30 cellular contexts compared by ENCODE assay signal in genomic region chr6:113754291-113754690, GRCh38.
"Had no signal": no experiment of that assay in that cellular context is flagged by ENCODE, and none has a peak within 500 bp of the region (broad histone marks: within the 10 kb centered on the region; RNA-seq: fewer than 3 reads in every experiment).

No MANE protein-coding gene starts in this region.

- ATAC-seq: activated naive CD4-positive, alpha-beta T cell treated with anti-CD3 and anti-CD28 coated beads, Interleukin-2, amount 50 U/mL, for 72 hours; activated T-cell treated with anti-CD3 and anti-CD28 coated beads, Interleukin-2, amount 50 U/mL, for 72 hours; esophagus mucosa; WTC11 had no signal

- H3K27me3 ChIP-seq: ascending aorta, breast epithelium, dorsolateral prefrontal cortex had no signal

- H3K36me3 Mint-ChIP-seq: activated naive CD4-positive, alpha-beta T cell treated with anti-CD3 and anti-CD28 coated beads, Interleukin-2, amount 10 ng/mL, durations not matched to agents 7 days and 5 days; activated naive CD4-positive, alpha-beta T cell treated with anti-CD3 and anti-CD28 coated beads, Interleukin-2, amount 50 U/mL, for 72 hours; activated naive CD8-positive, alpha-beta T cell treated with anti-CD3 and anti-CD28 coated beads, Interleukin-2, amount 10 ng/mL, durations not matched to agents 7 days and 5 days; WTC11 had no signal

- DNase-seq: activated CD4-positive, alpha-beta memory T cell treated with anti-CD3 and anti-CD28 coated beads, Interleukin-2, amount 10 ng/mL, durations not matched to agents 7 days and 5 days; activated CD4-positive, alpha-beta T cell treated with anti-CD3 and anti-CD28 coated beads for 1 hour; activated CD4-positive, alpha-beta T cell treated with anti-CD3 and anti-CD28 coated beads for 4 hours; activated CD4-positive, alpha-beta T cell treated with anti-CD3 and anti-CD28 coated beads, Interleukin-2, amount 10 ng/mL, durations not matched to agents 7 days and 5 days; activated CD4-positive, alpha-beta T cell treated with anti-CD3 and anti-CD28 coated beads, Interleukin-2, amount 50 U/mL, for 4 hours; activated CD8-positive, alpha-beta memory T cell treated with anti-CD3 and anti-CD28 coated beads, Interleukin-2, amount 50 U/mL, for 48 hours; activated gamma-delta T cell; activated naive CD4-positive, alpha-beta T cell; activated naive CD4-positive, alpha-beta T cell treated with anti-CD3 and anti-CD28 coated beads, Interleukin-2, amount 10 ng/mL, durations not matched to agents 7 days and 5 days; activated naive CD8-positive, alpha-beta T cell treated with anti-CD3 and anti-CD28 coated beads, Interleukin-2, amount 10 ng/mL, durations not matched to agents 7 days and 5 days; activated T-cell treated with anti-CD3 and anti-CD28 coated beads for 4 hours; activated T-cell treated with anti-CD3 and anti-CD28 coated beads, Interleukin-2, amount 50 U/mL, for 24 hours; activated T-cell treated with anti-CD3 and anti-CD28 coated beads, Interleukin-2, amount 50 U/mL, for 72 hours; dorsolateral prefrontal cortex; effector memory CD4-positive, alpha-beta T cell; endodermal cell; foreskin fibroblast; T-helper 2 cell had no signal

- H3K4me3 Mint-ChIP-seq: activated CD4-positive, alpha-beta memory T cell treated with anti-CD3 and anti-CD28 coated beads, Interleukin-2, amount 10 ng/mL, durations not matched to agents 7 days and 5 days; activated CD4-positive, alpha-beta T cell treated with anti-CD3 and anti-CD28 coated beads, Interleukin-2, amount 10 ng/mL, durations not matched to agents 7 days and 5 days; activated naive CD4-positive, alpha-beta T cell treated with anti-CD3 and anti-CD28 coated beads, Interleukin-2, amount 10 ng/mL, durations not matched to agents 7 days and 5 days; activated naive CD8-positive, alpha-beta T cell treated with anti-CD3 and anti-CD28 coated beads, Interleukin-2, amount 10 ng/mL, durations not matched to agents 7 days and 5 days; activated T-cell treated with anti-CD3 and anti-CD28 coated beads, Interleukin-2, amount 50 U/mL, for 24 hours; activated T-cell treated with anti-CD3 and anti-CD28 coated beads, Interleukin-2, amount 50 U/mL, for 72 hours; brain; central memory CD8-positive, alpha-beta T cell; dendritic cell treated with granulocyte-macrophage colony-stimulating factor and Interleukin-4, amounts not matched to agents 40 ng/mL and 50 ng/mL, for 4 days; endodermal cell; WTC11 had no signal

- H3K27ac Mint-ChIP-seq: activated CD4-positive, alpha-beta memory T cell treated with anti-CD3 and anti-CD28 coated beads, Interleukin-2, amount 10 ng/mL, durations not matched to agents 7 days and 5 days; activated CD4-positive, alpha-beta T cell treated with anti-CD3 and anti-CD28 coated beads, Interleukin-2, amount 10 ng/mL, durations not matched to agents 7 days and 5 days; activated naive CD4-positive, alpha-beta T cell treated with anti-CD3 and anti-CD28 coated beads, Interleukin-2, amount 10 ng/mL, durations not matched to agents 7 days and 5 days; activated naive CD4-positive, alpha-beta T cell treated with anti-CD3 and anti-CD28 coated beads, Interleukin-2, amount 50 U/mL, for 72 hours; activated naive CD8-positive, alpha-beta T cell treated with anti-CD3 and anti-CD28 coated beads, Interleukin-2, amount 10 ng/mL, durations not matched to agents 7 days and 5 days; activated T-cell treated with anti-CD3 and anti-CD28 coated beads, Interleukin-2, amount 50 U/mL, for 24 hours; activated T-cell treated with anti-CD3 and anti-CD28 coated beads, Interleukin-2, amount 50 U/mL, for 72 hours; brain; dendritic cell treated with granulocyte-macrophage colony-stimulating factor and Interleukin-4, amounts not matched to agents 40 ng/mL and 50 ng/mL, for 4 days; endodermal cell; WTC11 had no signal

- H3K4me1 ChIP-seq: ascending aorta, breast epithelium had no signal

- H3K9me3 Mint-ChIP-seq: activated CD4-positive, alpha-beta memory T cell treated with anti-CD3 and anti-CD28 coated beads, Interleukin-2, amount 10 ng/mL, durations not matched to agents 7 days and 5 days; activated CD4-positive, alpha-beta T cell treated with anti-CD3 and anti-CD28 coated beads, Interleukin-2, amount 10 ng/mL, durations not matched to agents 7 days and 5 days; activated naive CD4-positive, alpha-beta T cell treated with anti-CD3 and anti-CD28 coated beads, Interleukin-2, amount 10 ng/mL, durations not matched to agents 7 days and 5 days; activated naive CD4-positive, alpha-beta T cell treated with anti-CD3 and anti-CD28 coated beads, Interleukin-2, amount 50 U/mL, for 72 hours; activated naive CD8-positive, alpha-beta T cell treated with anti-CD3 and anti-CD28 coated beads, Interleukin-2, amount 10 ng/mL, durations not matched to agents 7 days and 5 days; activated T-cell treated with anti-CD3 and anti-CD28 coated beads, Interleukin-2, amount 50 U/mL, for 24 hours; activated T-cell treated with anti-CD3 and anti-CD28 coated beads, Interleukin-2, amount 50 U/mL, for 72 hours; central memory CD8-positive, alpha-beta T cell; dendritic cell treated with granulocyte-macrophage colony-stimulating factor and Interleukin-4, amounts not matched to agents 40 ng/mL and 50 ng/mL, for 4 days; endodermal cell; WTC11 had no signal

- FAIRE-seq: frontal cortex, TTC549 had no signal

- H3K9me3 ChIP-seq: ascending aorta, breast epithelium had no signal

- H3K36me3 ChIP-seq: ascending aorta, breast epithelium, cardiac muscle cell had no signal

- H3K27me3 Mint-ChIP-seq: activated CD4-positive, alpha-beta memory T cell treated with anti-CD3 and anti-CD28 coated beads, Interleukin-2, amount 10 ng/mL, durations not matched to agents 7 days and 5 days; activated CD4-positive, alpha-beta T cell treated with anti-CD3 and anti-CD28 coated beads, Interleukin-2, amount 10 ng/mL, durations not matched to agents 7 days and 5 days; activated naive CD4-positive, alpha-beta T cell treated with anti-CD3 and anti-CD28 coated beads, Interleukin-2, amount 10 ng/mL, durations not matched to agents 7 days and 5 days; activated naive CD8-positive, alpha-beta T cell treated with anti-CD3 and anti-CD28 coated beads, Interleukin-2, amount 10 ng/mL, durations not matched to agents 7 days and 5 days; brain; central memory CD8-positive, alpha-beta T cell; dendritic cell treated with granulocyte-macrophage colony-stimulating factor and Interleukin-4, amounts not matched to agents 40 ng/mL and 50 ng/mL, for 4 days had no signal

- H3K4me1 Mint-ChIP-seq: activated CD4-positive, alpha-beta memory T cell treated with anti-CD3 and anti-CD28 coated beads, Interleukin-2, amount 10 ng/mL, durations not matched to agents 7 days and 5 days; activated CD4-positive, alpha-beta T cell treated with anti-CD3 and anti-CD28 coated beads, Interleukin-2, amount 10 ng/mL, durations not matched to agents 7 days and 5 days; activated naive CD4-positive, alpha-beta T cell treated with anti-CD3 and anti-CD28 coated beads, Interleukin-2, amount 10 ng/mL, durations not matched to agents 7 days and 5 days; activated naive CD8-positive, alpha-beta T cell treated with anti-CD3 and anti-CD28 coated beads, Interleukin-2, amount 10 ng/mL, durations not matched to agents 7 days and 5 days; central memory CD8-positive, alpha-beta T cell; endodermal cell; WTC11 had no signal

- H3K4me3 ChIP-seq: ascending aorta, breast epithelium, cardiac muscle cell, coronary artery, dorsolateral prefrontal cortex had no signal
